ENCODE assay signal across 7 cellular contexts in the genomic region with DNA sequence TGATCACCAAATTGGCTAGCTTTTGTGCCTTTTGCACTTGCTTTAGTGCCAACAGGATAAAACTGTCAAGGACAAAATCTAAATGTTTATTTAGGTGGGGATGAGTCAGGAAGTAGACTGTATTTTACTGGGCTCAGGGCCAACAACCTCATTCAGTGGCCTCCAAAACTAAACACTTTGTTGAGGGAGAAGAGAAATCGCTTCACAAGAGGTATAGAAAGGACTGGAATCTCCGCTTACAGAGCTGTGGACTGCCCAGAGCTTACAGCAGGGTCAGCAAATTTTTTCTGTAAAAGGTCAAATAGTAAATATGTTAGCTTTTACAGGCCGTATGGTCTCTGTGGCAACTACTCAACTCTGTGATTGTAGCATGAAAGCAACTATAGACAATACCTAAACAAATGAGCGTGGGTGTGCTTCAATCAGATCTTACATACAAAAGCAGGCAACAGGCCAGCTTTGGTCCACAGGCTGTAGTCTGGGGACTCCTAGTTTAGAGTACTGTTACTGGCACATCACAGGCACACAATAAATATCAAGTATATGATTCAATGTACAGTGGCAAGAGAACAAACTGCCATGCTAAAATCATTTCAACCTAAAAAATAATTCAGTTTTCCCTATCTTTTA.
DNase-seq lines count a peak whose midpoint lies in the region; TF ChIP-seq lines count a peak whose summit lies in the region.
"Not testable (repeated sequence)": the region's sequence is repeated elsewhere in the genome, so short reads cannot be mapped to it uniquely, and the experiment has no call there.

No MANE protein-coding gene starts in this region.

- H3K9me3 Mint-ChIP-seq in osteocyte (ENCODE audit: unreplicated experiment): not testable (repeated sequence)

- H3K4me2 ChIP-seq in hepatocyte: peak overlapping the region; percentile 58

- not testable (repeated sequence) for H3K27me3 ChIP-seq in hepatocyte

- peaks cover 41% of the 10 kb centered on the region for H3K4me1 Mint-ChIP-seq in osteocyte (ENCODE audit: unreplicated experiment)

- H3K79me2 ChIP-seq in hepatocyte: not testable (repeated sequence)

- not testable (repeated sequence) for H3K9me3 ChIP-seq in hepatocyte (ENCODE audit: low read depth)

- H3K36me3 ChIP-seq in hepatocyte (replicated peaks; ENCODE audit: insufficient read depth, low read depth): not testable (repeated sequence)

- not testable (repeated sequence) for H3K9me2 ChIP-seq in hepatocyte (replicated peaks; ENCODE audit: insufficient read depth)

- H3K36me3 Mint-ChIP-seq in osteocyte (ENCODE audit: unreplicated experiment): peaks cover 10% of the 10 kb centered on the region

- not testable (repeated sequence) for H4K20me1 ChIP-seq in hepatocyte (ENCODE audit: insufficient read depth, poor library complexity, severe bottlenecking)

- not testable (repeated sequence) for H3K4me3 Mint-ChIP-seq in osteocyte (ENCODE audit: unreplicated experiment)

- H3K27me3 Mint-ChIP-seq in osteocyte (ENCODE audit: unreplicated experiment): not testable (repeated sequence)

- not testable (repeated sequence) for H3K4me3 ChIP-seq in hepatocyte

- peak overlapping the region; percentile 95 for H3K27ac Mint-ChIP-seq in osteocyte (ENCODE audit: unreplicated experiment)

- WGBS in hepatocyte (ENCODE audit: low lambda C conversion rate, missing lambda C conversion rate): 48% methylated on average over 4 of the region's 4 CpGs

- H3K4me1 ChIP-seq in hepatocyte (ENCODE audit: insufficient read depth): peaks cover 27% of the 10 kb centered on the region

- peak; percentile 75 for DNase-seq in DMS153 treated with DMSO at 0.1 percent for 48 hours (lab: John Stamatoyannopoulos, UW; ENCODE audit: unreplicated experiment)
- DNase-seq in LHCN-M2 (ENCODE audit: low read depth): peak; percentile 75
- DNase-seq in NCI-H446 treated with DMSO at 0.1 percent for 48 hours (lab: John Stamatoyannopoulos, UW): peak; percentile 40
- peak; percentile 49 for DNase-seq in T1000 (lab: John Stamatoyannopoulos, UW)
- peak; percentile 80 to 91 for DNase-seq in dermis microvascular lymphatic vessel endothelial cell (ENCODE audit: low read depth in 2 of 2)
- DNase-seq in hepatocyte (ENCODE audit: low spot score): peak; percentile 58
- not testable (repeated sequence) for DNase-seq in osteocyte (ENCODE audit: extremely low spot score, unreplicated experiment)

- H3K27ac ChIP-seq in hepatocyte: peak overlapping the region; percentile 18

- TF ChIP-seq CTCF in hepatocyte (IDR thresholded peaks at IDR 0.05; ENCODE audit: poor library complexity); osteocyte (IDR thresholded peaks at IDR 0.05): not testable (repeated sequence)

- not testable (repeated sequence) for H2AFZ ChIP-seq in hepatocyte
